ENCODE assay signal across 9 cellular contexts in genomic region chr3:138426211-138426610, GRCh38. TPM values are rescaled to one million over a fixed set of nuclear protein-coding genes. Genes with fewer than 3 reads are reported as not detected.
DNase-seq lines count a peak whose midpoint lies in the region; ATAC-seq and TF ChIP-seq lines count a peak whose summit lies in the region.
"Had no signal": no experiment of that assay in that cellular context is flagged by ENCODE, and none has a peak within 500 bp of the region (broad histone marks: within the 10 kb centered on the region; RNA-seq: fewer than 3 reads in every experiment).

No MANE protein-coding gene starts in this region.

- H3K36me3 ChIP-seq in DND-41 (ENCODE audit: insufficient read depth, low read length) (no peaks in the 10 kb centered on the region), MM.1S (replicated peaks; ENCODE audit: insufficient read depth, low read length) (no peaks in the 10 kb centered on the region), testis (ENCODE audit: low read depth, missing control alignments) (no peaks in the 10 kb centered on the region)

- DNase-seq in DND-41 (no peak), MM.1S (no peak), dedifferentiated amniotic fluid mesenchymal stem cell (ENCODE audit: extremely low spot score) (peak; percentile 49), nephron progenitor cell (no peak), caudate nucleus (lab: John Stamatoyannopoulos, UW) (no peak), testis (no peak), Calu3 (no peak)
- DNase-seq in activated CD4-positive, alpha-beta T cell treated with anti-CD3 and anti-CD28 coated beads, Interleukin-2, amount 50 U/mL, for 4 hours: no peak
- DNase-seq: NCI-H226 had no signal

- H3K27ac ChIP-seq in DND-41 (ENCODE audit: low read length): no peak overlapping the region
- H3K27ac ChIP-seq in MM.1S (ENCODE audit: low read length): no peak overlapping the region
- no peak overlapping the region for H3K27ac ChIP-seq in caudate nucleus (ENCODE audit: low read depth, low read length)
- H3K27ac ChIP-seq in testis: no peak overlapping the region

- H3K27ac Mint-ChIP-seq in nephron progenitor cell (no peak overlapping the region), Calu3 (ENCODE audit: unreplicated experiment) (no peak overlapping the region)

- H3K4me3 Mint-ChIP-seq in nephron progenitor cell (no peak overlapping the region), Calu3 (ENCODE audit: low read depth, unreplicated experiment) (no peak overlapping the region)

- BruUV-seq in Calu3 (replicated peaks; lab: Mats Ljungman, UMichigan): no TSS peak

- ATAC-seq in DND-41 (ENCODE audit: insufficient read depth, low read depth): no peak

- no peaks in the 10 kb centered on the region for H3K36me3 Mint-ChIP-seq in nephron progenitor cell (ENCODE audit: low read depth)
- no peaks in the 10 kb centered on the region for H3K36me3 Mint-ChIP-seq in Calu3 (ENCODE audit: insufficient read depth, unreplicated experiment)

- H3K9ac ChIP-seq in DND-41 (ENCODE audit: low read depth, low read length): no peak overlapping the region
- H3K9ac ChIP-seq in MM.1S (ENCODE audit: low read length): no peak overlapping the region

- H3K9me3 ChIP-seq in DND-41 (ENCODE audit: insufficient read depth, low read length, severe bottlenecking) (no peaks in the 10 kb centered on the region), MM.1S (replicated peaks; ENCODE audit: insufficient read depth, low read length) (no peaks in the 10 kb centered on the region), testis (no peaks in the 10 kb centered on the region)

- H3K27me3 ChIP-seq in DND-41 (ENCODE audit: insufficient read depth, low read length, poor library complexity) (no peaks in the 10 kb centered on the region), MM.1S (replicated peaks; ENCODE audit: insufficient read depth, low read length) (no peaks in the 10 kb centered on the region), testis (no peaks in the 10 kb centered on the region)

- H3F3A ChIP-seq in MM.1S (ENCODE audit: insufficient read depth, low read length): no peaks in the 10 kb centered on the region

- no peaks in the 10 kb centered on the region for H4K20me1 ChIP-seq in DND-41 (ENCODE audit: insufficient read depth, low read length)
- no peaks in the 10 kb centered on the region for H4K20me1 ChIP-seq in MM.1S (ENCODE audit: insufficient read depth, low read length)

- H3K79me2 ChIP-seq in DND-41 (ENCODE audit: insufficient read depth, low read length): no peaks in the 10 kb centered on the region
- no peaks in the 10 kb centered on the region for H3K79me2 ChIP-seq in MM.1S (ENCODE audit: low read length)

- H3K9me3 Mint-ChIP-seq in nephron progenitor cell: peaks cover 1% of the 10 kb centered on the region
- H3K9me3 Mint-ChIP-seq in Calu3 (ENCODE audit: low read depth, unreplicated experiment): no peaks in the 10 kb centered on the region

- H3K27me3 Mint-ChIP-seq in nephron progenitor cell (ENCODE audit: low read depth, poor library complexity): peaks cover 37% of the 10 kb centered on the region
- H3K27me3 Mint-ChIP-seq in Calu3 (ENCODE audit: unreplicated experiment): peaks cover 6% of the 10 kb centered on the region

- intact Hi-C loops in testis (cut with DNase I; ENCODE audit: low total_unique reads) (no loop called here), Calu3 (cut with micrococcal nuclease; ENCODE audit: unreplicated experiment) (no loop called here)

- H3K4me3 ChIP-seq in DND-41 (ENCODE audit: low read depth in 1 of 2, low read length in 2 of 2) (no peak overlapping the region), MM.1S (ENCODE audit: low read length) (no peak overlapping the region), testis (no peak overlapping the region)

- TF ChIP-seq POLR2A in testis (IDR thresholded peaks at IDR 0.05): no peak

- H3K4me1 ChIP-seq in DND-41 (ENCODE audit: insufficient read depth, low read length) (no peaks in the 10 kb centered on the region), MM.1S (ENCODE audit: low read length) (no peaks in the 10 kb centered on the region), testis (no peaks in the 10 kb centered on the region)

- H3K9me2 ChIP-seq in MM.1S (replicated peaks; ENCODE audit: insufficient read depth, low read length): no peaks in the 10 kb centered on the region

- peak; percentile 42 for TF ChIP-seq CTCF in DND-41 (IDR thresholded peaks at IDR 0.05; ENCODE audit: borderline replicate concordance, extremely low read depth, low read length, poor library complexity, severe bottlenecking)
- TF ChIP-seq CTCF in MM.1S (IDR thresholded peaks at IDR 0.05; ENCODE audit: low read length): peak; percentile 20
- TF ChIP-seq CTCF in nephron progenitor cell (IDR thresholded peaks at IDR 0.05): peak; percentile 45
- TF ChIP-seq CTCF in testis (IDR thresholded peaks at IDR 0.05): no peak
- TF ChIP-seq CTCF in Calu3 (IDR thresholded peaks at IDR 0.05; ENCODE audit: unreplicated experiment): no peak

- no peak overlapping the region for H3K4me2 ChIP-seq in DND-41 (ENCODE audit: insufficient read depth, low read length)
- no peak overlapping the region for H3K4me2 ChIP-seq in MM.1S (ENCODE audit: low read depth, low read length)

- CTCF ChIA-PET in Calu3 (lab: Charles Lee): no interaction called here

- H3K4me1 Mint-ChIP-seq in nephron progenitor cell: no peaks in the 10 kb centered on the region
- H3K4me1 Mint-ChIP-seq in Calu3 (ENCODE audit: low read depth, unreplicated experiment): no peaks in the 10 kb centered on the region

- WGBS in testis, 2 donors: 63 to 68% methylated on average over 3 of the region's 3 CpGs

- H2AFZ ChIP-seq in DND-41 (ENCODE audit: low read depth, low read length) (no peak overlapping the region), MM.1S (ENCODE audit: low read length) (no peak overlapping the region)

RNA-seq across cellular contexts. Expression of gene ESYT3, which starts 8.2 kb away (rescaled TPM):
- total RNA-seq in testis: 1 to 10 TPM; 5.2 to 5.4 TPM
- polyA plus RNA-seq in testis (ENCODE audit: insufficient read depth, low read depth, low replicate concordance): 1.2 TPM
- total RNA-seq in Calu3 (2022): 3.2 and 3.5 TPM in 2 replicates

Comparison
In these comparisons a context has a peak if more than half of its experiments do, and no peak if none do; other contexts are left out.
1. CTCF ChIP-seq: peak in DND-41 (single experiment), MM.1S (single experiment) and nephron progenitor cell (single experiment); none in testis (0 of 3) and Calu3 (single experiment).